31 cellular contexts compared by ENCODE assay signal in the genomic region with DNA sequence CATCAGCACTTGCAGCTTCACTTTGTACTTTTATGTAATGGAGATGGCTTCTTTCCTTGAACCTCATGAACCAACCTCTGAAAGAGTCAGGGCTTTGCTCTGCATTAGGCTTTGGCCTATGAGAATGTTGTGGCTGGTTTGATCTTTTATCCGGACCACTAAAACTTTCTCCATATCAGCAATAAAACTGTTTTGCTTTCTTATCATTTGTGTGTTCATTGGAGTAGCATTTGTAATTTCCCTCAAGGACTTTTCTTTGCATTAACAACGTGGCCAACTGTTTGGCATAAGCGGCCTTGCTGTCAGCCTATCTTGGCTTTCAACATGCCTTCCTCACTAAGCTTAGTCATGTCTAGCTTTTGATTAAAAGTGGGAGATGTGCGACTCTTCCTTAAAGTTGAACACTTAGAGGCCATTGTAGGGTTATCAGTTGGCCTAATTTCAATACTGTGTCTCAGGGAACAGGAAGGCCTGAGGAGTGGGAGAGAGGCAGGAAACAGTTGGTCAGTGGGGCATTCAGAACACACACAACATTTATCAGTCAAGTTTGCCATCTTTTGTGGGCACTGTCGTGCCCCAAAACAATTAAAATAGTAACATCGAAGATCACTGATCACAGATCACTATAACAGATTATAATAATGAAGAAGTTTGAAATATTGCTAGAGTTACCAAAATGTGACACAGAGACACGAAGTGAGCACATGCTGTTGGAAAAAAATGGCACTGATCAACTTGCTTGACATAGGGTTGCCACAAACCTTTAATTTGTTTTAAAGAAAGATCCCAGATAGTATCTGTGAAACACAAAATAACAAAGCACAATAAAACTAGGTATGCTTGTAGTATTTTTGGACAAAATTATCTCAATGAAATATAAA.
"Had no signal": no experiment of that assay in that cellular context is flagged by ENCODE, and none has a peak within 500 bp of the region (broad histone marks: within the 10 kb centered on the region; RNA-seq: fewer than 3 reads in every experiment).

No MANE protein-coding gene starts in this region.

- ATAC-seq: activated T-cell treated with anti-CD3 and anti-CD28 coated beads, Interleukin-2, amount 50 U/mL, for 72 hours; body of pancreas; effector memory CD8-positive, alpha-beta T cell; gastroesophageal sphincter; left colon; psoas muscle; stimulated activated effector memory CD8-positive, alpha-beta T cell treated with anti-CD3 and anti-CD28 coated beads, Interleukin-12 subunit alpha, Interleukin-12 subunit beta, amount 100 ng/mL, for 72 hours; T-helper 17 cell had no signal

- H2AFZ ChIP-seq: neural progenitor cell, parathyroid adenoma had no signal

- DNase-seq: activated CD4-positive, alpha-beta T cell treated with anti-CD3 and anti-CD28 coated beads for 4 hours; activated CD4-positive, alpha-beta T cell treated with anti-CD3 and anti-CD28 coated beads, Interleukin-2, amount 50 U/mL, for 4 hours; activated effector memory CD4-positive, alpha-beta T cell treated with Interleukin-2 at 50 U/mL for 16 hours; activated naive CD4-positive, alpha-beta T cell treated with Interleukin-2 at 50 U/mL for 16 hours; activated T-cell treated with anti-CD3 and anti-CD28 coated beads for 4 hours; activated T-cell treated with anti-CD3 and anti-CD28 coated beads, Interleukin-2, amount 50 U/mL, for 72 hours; aorta; cortex of kidney; effector memory CD8-positive, alpha-beta T cell; head of caudate nucleus; hippocampal formation; kidney; left colon; naive B cell; occipital lobe; psoas muscle; sigmoid colon; small intestine; stimulated activated CD4-positive, alpha-beta T cell treated with anti-CD3 and anti-CD28 coated beads, Interleukin-4, amount 100 ng/mL, for 24 hours; T-helper 17 cell; T1000; thyroid gland; upper lobe of left lung had no signal

- H3K4me2 ChIP-seq: neural progenitor cell had no signal

- H3K9me3 ChIP-seq: thyroid gland, vagina had no signal

- H3K27me3 ChIP-seq: body of pancreas, cardiac muscle cell, gastroesophageal sphincter, neural progenitor cell, sigmoid colon, thyroid gland, upper lobe of left lung, vagina had no signal

- H3K27ac ChIP-seq: body of pancreas, cardiac muscle cell, gastroesophageal sphincter, neural progenitor cell, parathyroid adenoma, psoas muscle, sigmoid colon, thyroid gland, upper lobe of left lung, vagina, VCaP had no signal

- H3K4me1 ChIP-seq: body of pancreas, gastroesophageal sphincter, neural progenitor cell, parathyroid adenoma, psoas muscle, sigmoid colon, thyroid gland, upper lobe of left lung, vagina had no signal

- H3K9ac ChIP-seq: neural progenitor cell, parathyroid adenoma had no signal

- FAIRE-seq: kidney, small intestine had no signal

- H3K4me3 ChIP-seq: body of pancreas, cardiac muscle cell, gastroesophageal sphincter, neural progenitor cell, psoas muscle, sigmoid colon, thyroid gland, upper lobe of left lung, vagina had no signal
